Comparison of ENCODE assay signal across 17 cellular contexts in the genomic region with DNA sequence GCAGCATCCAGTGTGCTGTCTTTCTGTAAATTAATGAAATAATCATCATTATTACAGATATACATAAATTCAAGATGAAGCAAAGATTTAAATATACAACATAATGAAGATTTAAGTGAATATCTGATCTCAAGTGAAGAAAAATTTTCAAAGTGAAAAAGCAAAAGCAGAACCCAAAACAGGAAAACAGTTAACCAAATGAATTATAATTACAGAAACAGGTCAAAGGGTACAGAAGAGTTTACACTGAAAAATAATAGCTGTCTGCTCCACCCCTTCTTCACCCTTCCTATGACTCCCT.
"Had no signal": no experiment of that assay in that cellular context is flagged by ENCODE, and none has a peak within 500 bp of the region (broad histone marks: within the 10 kb centered on the region; RNA-seq: fewer than 3 reads in every experiment).

No MANE protein-coding gene starts in this region.

- H3K9me3 Mint-ChIP-seq: activated CD4-positive, alpha-beta memory T cell treated with anti-CD3 and anti-CD28 coated beads for 36 hours; activated T-helper 1 cell treated with anti-CD3 and anti-CD28 coated beads, Interleukin-12 subunit alpha, Interleukin-12 subunit beta, Interleukin-2, Interleukin-4 antibody, amounts not matched to agents 30 ng/mL and 10 ng/mL and 1 ng/mL, durations not matched to agents 14 hours and 24 hours and 36 hours had no signal

- H3K4me3 Mint-ChIP-seq: activated CD4-positive, alpha-beta memory T cell treated with anti-CD3 and anti-CD28 coated beads for 36 hours; activated T-helper 1 cell treated with anti-CD3 and anti-CD28 coated beads, Interleukin-12 subunit alpha, Interleukin-12 subunit beta, Interleukin-2, Interleukin-4 antibody, amounts not matched to agents 30 ng/mL and 10 ng/mL and 1 ng/mL, durations not matched to agents 14 hours and 24 hours and 36 hours; naive B cell; stimulated activated memory B cell treated with anti-CD40 and anti-IgM and Interleukin-4, amounts not matched to agents 10 μg/mL and 1 μg/mL and 100 μg/mL, for 72 hours had no signal

- H3K27me3 Mint-ChIP-seq: activated CD4-positive, alpha-beta memory T cell treated with anti-CD3 and anti-CD28 coated beads for 36 hours; naive B cell; stimulated activated memory B cell treated with anti-CD40 and anti-IgM and Interleukin-4, amounts not matched to agents 10 μg/mL and 1 μg/mL and 100 μg/mL, for 72 hours had no signal

- H3K27me3 ChIP-seq: cardiac muscle cell, hepatocyte, right lobe of liver, spleen had no signal

- H3K9me3 ChIP-seq: lower lobe of right lung, prostate gland, right lobe of liver had no signal

- H3K27ac Mint-ChIP-seq: activated CD4-positive, alpha-beta memory T cell treated with anti-CD3 and anti-CD28 coated beads for 36 hours; activated T-helper 1 cell treated with anti-CD3 and anti-CD28 coated beads, Interleukin-12 subunit alpha, Interleukin-12 subunit beta, Interleukin-2, Interleukin-4 antibody, amounts not matched to agents 30 ng/mL and 10 ng/mL and 1 ng/mL, durations not matched to agents 14 hours and 24 hours and 36 hours; stimulated activated memory B cell treated with anti-CD40 and anti-IgM and Interleukin-4, amounts not matched to agents 10 μg/mL and 1 μg/mL and 100 μg/mL, for 72 hours had no signal

- H3K27ac ChIP-seq: coronary artery, epithelial cell of prostate, hepatocyte, lower lobe of right lung, prostate gland, right lobe of liver had no signal

- DNase-seq: activated CD4-positive, alpha-beta memory T cell treated with anti-CD3 and anti-CD28 coated beads for 36 hours; activated CD8-positive, alpha-beta memory T cell treated with anti-CD3 and anti-CD28 coated beads, Interleukin-2, amount 50 U/mL, for 4 hours; activated naive CD4-positive, alpha-beta T cell treated with Interleukin-2 at 50 U/mL for 16 hours; effector CD4-positive, alpha-beta T cell; lower lobe of right lung; occipital lobe; right lobe of liver; spleen; stimulated activated CD4-positive, alpha-beta T cell treated with anti-CD3 and anti-CD28 coated beads, Interleukin-1b, Interleukin-23, amount 100 ng/mL, for 48 hours had no signal

- H3K4me1 ChIP-seq: lower lobe of right lung, prostate gland, right lobe of liver, spleen had no signal

- H3K4me3 ChIP-seq: cardiac muscle cell, coronary artery, hepatocyte, lower lobe of right lung, prostate gland, right lobe of liver, spleen had no signal
